Comparison of ENCODE assay signal across 1 cellular context in the genomic region with DNA sequence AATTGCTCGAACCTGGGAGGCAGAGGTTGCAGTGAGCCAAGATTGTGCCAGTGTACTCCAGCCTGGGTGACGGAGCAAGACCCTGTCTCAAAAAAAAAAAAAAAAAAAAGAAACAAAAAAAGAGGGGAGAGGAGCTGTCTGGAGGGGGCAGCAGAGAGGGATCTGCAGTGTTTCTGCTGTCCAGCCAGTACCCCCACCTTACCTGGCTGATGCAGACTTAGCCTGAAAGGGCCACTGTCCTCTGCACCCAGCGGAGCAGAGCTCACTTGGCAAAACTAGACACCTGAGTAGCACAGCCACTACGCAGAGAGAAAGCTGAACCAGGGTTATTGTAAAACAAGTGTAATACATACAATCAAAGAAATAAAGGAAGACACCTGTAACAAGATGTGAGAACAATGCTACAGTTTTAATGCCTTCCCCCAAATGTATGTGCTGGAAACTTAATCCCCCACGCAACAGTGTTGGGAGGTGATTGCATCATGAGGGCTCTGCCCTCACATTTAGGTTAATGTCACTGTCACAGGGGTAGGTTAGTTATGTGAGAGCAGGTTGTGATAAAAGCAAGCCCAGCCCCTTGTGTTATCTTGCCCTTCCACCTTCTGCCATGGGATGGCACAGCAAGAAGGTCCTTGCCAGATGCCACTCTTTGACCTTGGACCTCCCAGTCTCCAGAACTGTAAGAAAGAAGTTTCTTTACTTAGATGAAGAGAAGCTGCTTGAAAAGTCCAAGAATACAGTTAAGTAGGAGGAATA.
TF ChIP-seq lines count a peak whose summit lies in the region.

No MANE protein-coding gene starts in this region.

TF ChIP-seq in HCT116, 20 proteins besides CTCF, POLR2A, EP300 and RAD21 (continued from another document):
- TF ChIP-seq, protein P1, sequence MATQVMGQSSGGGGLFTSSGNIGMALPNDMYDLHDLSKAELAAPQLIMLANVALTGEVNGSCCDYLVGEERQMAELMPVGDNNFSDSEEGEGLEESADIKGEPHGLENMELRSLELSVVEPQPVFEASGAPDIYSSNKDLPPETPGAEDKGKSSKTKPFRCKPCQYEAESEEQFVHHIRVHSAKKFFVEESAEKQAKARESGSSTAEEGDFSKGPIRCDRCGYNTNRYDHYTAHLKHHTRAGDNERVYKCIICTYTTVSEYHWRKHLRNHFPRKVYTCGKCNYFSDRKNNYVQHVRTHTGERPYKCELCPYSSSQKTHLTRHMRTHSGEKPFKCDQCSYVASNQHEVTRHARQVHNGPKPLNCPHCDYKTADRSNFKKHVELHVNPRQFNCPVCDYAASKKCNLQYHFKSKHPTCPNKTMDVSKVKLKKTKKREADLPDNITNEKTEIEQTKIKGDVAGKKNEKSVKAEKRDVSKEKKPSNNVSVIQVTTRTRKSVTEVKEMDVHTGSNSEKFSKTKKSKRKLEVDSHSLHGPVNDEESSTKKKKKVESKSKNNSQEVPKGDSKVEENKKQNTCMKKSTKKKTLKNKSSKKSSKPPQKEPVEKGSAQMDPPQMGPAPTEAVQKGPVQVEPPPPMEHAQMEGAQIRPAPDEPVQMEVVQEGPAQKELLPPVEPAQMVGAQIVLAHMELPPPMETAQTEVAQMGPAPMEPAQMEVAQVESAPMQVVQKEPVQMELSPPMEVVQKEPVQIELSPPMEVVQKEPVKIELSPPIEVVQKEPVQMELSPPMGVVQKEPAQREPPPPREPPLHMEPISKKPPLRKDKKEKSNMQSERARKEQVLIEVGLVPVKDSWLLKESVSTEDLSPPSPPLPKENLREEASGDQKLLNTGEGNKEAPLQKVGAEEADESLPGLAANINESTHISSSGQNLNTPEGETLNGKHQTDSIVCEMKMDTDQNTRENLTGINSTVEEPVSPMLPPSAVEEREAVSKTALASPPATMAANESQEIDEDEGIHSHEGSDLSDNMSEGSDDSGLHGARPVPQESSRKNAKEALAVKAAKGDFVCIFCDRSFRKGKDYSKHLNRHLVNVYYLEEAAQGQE (IDR thresholded peaks at IDR 0.05; ENCODE audit: low read depth) = no peak
- no peak for TF ChIP-seq JUND (IDR thresholded peaks at IDR 0.05)
- TF ChIP-seq EZH2 (IDR thresholded peaks at IDR 0.05) = no peak
- no peak for TF ChIP-seq FOSL1 (IDR thresholded peaks at IDR 0.05; ENCODE audit: low read depth)
- TF ChIP-seq EZH2phosphoT487 (IDR thresholded peaks at IDR 0.05; ENCODE audit: borderline replicate concordance) = no peak
